In genomic region chr19:44741258-44741731, GRCh38 we compare ENCODE assay signal across 1 cellular context.
TF ChIP-seq lines count a peak whose summit lies in the region.

No MANE protein-coding gene starts in this region.

TF ChIP-seq in IMR-90, 13 proteins besides CTCF, POLR2A, EP300 and RAD21 (continued from another document):
- TF ChIP-seq ELK1 (IDR thresholded peaks at IDR 0.05; ENCODE audit: borderline replicate concordance, low read depth, low read length), result no peak
- no peak for TF ChIP-seq RCOR1 (IDR thresholded peaks at IDR 0.05; ENCODE audit: insufficient replicate concordance, low read length)
TF ChIP-seq in IMR-90: peak in this region for 0.
